ENCODE assay signal across 11 cellular contexts in genomic region chr5:176529824-176530195, GRCh38. TPM values are rescaled to one million over a fixed set of nuclear protein-coding genes. Genes with fewer than 3 reads are reported as not detected.
DNase-seq lines count a peak whose midpoint lies in the region; TF ChIP-seq lines count a peak whose summit lies in the region.
"Had no signal": no experiment of that assay in that cellular context is flagged by ENCODE, and none has a peak within 500 bp of the region (broad histone marks: within the 10 kb centered on the region; RNA-seq: fewer than 3 reads in every experiment).

No MANE protein-coding gene starts in this region.

- H3K9me3 ChIP-seq in thymus (ENCODE audit: control insufficient read depth) = peaks cover 8% of the 10 kb centered on the region

- H3K27me3 ChIP-seq in thymus (ENCODE audit: control insufficient read depth, insufficient read depth) = no peaks in the 10 kb centered on the region

- peak overlapping the region; percentile 76 for H3K27ac ChIP-seq in thymus (ENCODE audit: low read depth)

- peaks cover 31% of the 10 kb centered on the region for H3K4me1 ChIP-seq in thymus (ENCODE audit: control insufficient read depth, insufficient read depth, low read length)

- no peak for TF ChIP-seq CTCF in lower leg skin (IDR thresholded peaks at IDR 0.05)

- 15% methylated on average over 11 of the region's 11 CpGs for WGBS in thymus
- 66 to 88% methylated on average over 9 to 11 of the region's 11 CpGs for WGBS in lower leg skin, 2 donors

- peaks cover 64% of the 10 kb centered on the region for H3K36me3 ChIP-seq in thymus (ENCODE audit: control insufficient read depth, insufficient read depth)

- intact Hi-C loops in lower leg skin (cut with DNase I; ENCODE audit: low total_unique reads) = loop anchor here (10.0 kb wide), 1 partner anchor 115 kb away; the partner anchor contains the start of gene CLTB

- DNase-seq in stimulated activated CD4-positive, alpha-beta T cell treated with anti-CD3 and anti-CD28 coated beads, Interleukin-15, amount 100 ng/mL, for 24 hours = peak; percentile 52
- no peak for DNase-seq in stimulated activated CD4-positive, alpha-beta T cell treated with anti-CD3 and anti-CD28 coated beads, Interleukin-12 subunit alpha, Interleukin-12 subunit beta, amount 100 ng/mL, for 4 hours
- DNase-seq in T-helper 9 cell (peak; percentile 57), lower leg skin (ENCODE audit: low spot score in 2 of 2) (no peak), dermis blood vessel endothelial cell (no peak), NCI-H526 (lab: John Stamatoyannopoulos, UW) (no peak)
- DNase-seq in effector CD4-positive, alpha-beta T cell = peak; percentile 53

- TF ChIP-seq POLR2A in lower leg skin (IDR thresholded peaks at IDR 0.05) = no peak

- H3K4me3 ChIP-seq in thymus (ENCODE audit: low read length) = no peak overlapping the region
- H3K4me3 ChIP-seq in lower leg skin (ENCODE audit: low read depth, poor library complexity, severe bottlenecking) = no peak overlapping the region

RNA-seq across cellular contexts. Expression of gene RNF44, which starts 7.4 kb away (rescaled TPM):
- 54.8 TPM for polyA plus RNA-seq in thymus
- 10 to 100 TPM; 29.6 to 45.7 (median 33.7) TPM for total RNA-seq in lower leg skin
- 4.1 and 8.6 TPM in 2 replicates for total RNA-seq in dermis blood vessel endothelial cell

RNA-seq across cellular contexts. Expression of gene CDHR2, which starts 19.3 kb away (rescaled TPM):
- 0.07 TPM for polyA plus RNA-seq in thymus
- total RNA-seq in lower leg skin (under 1 TPM in 3 of 4 donors, not detected in 1; 0.15 to 0.19 (median 0.15) TPM), dermis blood vessel endothelial cell (under 0.01 TPM in 1 of 2 replicates, not detected in the other)
- total RNA-seq: endothelial cell of umbilical vein, HT1080 had no signal
- polyA plus RNA-seq: endothelial cell of umbilical vein, right cardiac atrium had no signal

Comparison
In these comparisons a context has a peak if more than half of its experiments do, and no peak if none do; other contexts are left out.
1. DNase-seq: peak in stimulated activated CD4-positive, alpha-beta T cell treated with anti-CD3 and anti-CD28 coated beads, Interleukin-15, amount 100 ng/mL, for 24 hours (single experiment), T-helper 9 cell (single experiment) and effector CD4-positive, alpha-beta T cell (single experiment); none in stimulated activated CD4-positive, alpha-beta T cell treated with anti-CD3 and anti-CD28 coated beads, Interleukin-12 subunit alpha, Interleukin-12 subunit beta, amount 100 ng/mL, for 4 hours (single experiment), lower leg skin (0 of 2), dermis blood vessel endothelial cell (single experiment) and NCI-H526 (0 of 2).